1 cellular context compared by ENCODE assay signal in genomic region chr3:38711321-38711720, GRCh38.
TF ChIP-seq lines count a peak whose summit lies in the region.

No MANE protein-coding gene starts in this region.

TF ChIP-seq in IMR-90, 13 proteins besides CTCF, POLR2A, EP300 and RAD21 (continued from another document):
- no peak for TF ChIP-seq CEBPB (IDR thresholded peaks at IDR 0.05; ENCODE audit: low read depth, low read length)
- no peak for TF ChIP-seq FOS (IDR thresholded peaks at IDR 0.05; ENCODE audit: low read depth, low read length)
- no peak for TF ChIP-seq MAZ (IDR thresholded peaks at IDR 0.05; ENCODE audit: borderline replicate concordance, low read depth, low read length)
- TF ChIP-seq RCOR1 (IDR thresholded peaks at IDR 0.05; ENCODE audit: insufficient replicate concordance, low read length), result no peak
- TF ChIP-seq BHLHE40 (IDR thresholded peaks at IDR 0.05; ENCODE audit: low read depth, low read length), result no peak
- TF ChIP-seq RFX5 (IDR thresholded peaks at IDR 0.05; ENCODE audit: low read depth, low read length), result no peak
